1 cellular context compared by ENCODE assay signal in genomic region chrX:71217298-71217697, GRCh38.
TF ChIP-seq lines count a peak whose summit lies in the region.

No MANE protein-coding gene starts in this region.

TF ChIP-seq in HepG2, 621 proteins besides CTCF, POLR2A, EP300 and RAD21 (continued from another document):
- no peak for TF ChIP-seq TIGD3 (CRISPR knock-in tag; IDR thresholded peaks at IDR 0.05; ENCODE audit: borderline replicate concordance)
- TF ChIP-seq HOXA3 (CRISPR knock-in tag; IDR thresholded peaks at IDR 0.05): 0 out of 2 replicates have a peak, but pooled peaks have one; percentile 17
- no peak for TF ChIP-seq ZNF451 (CRISPR knock-in tag; IDR thresholded peaks at IDR 0.05)
- peak; percentile 49; the same call in 1 of the 2 replicates for TF ChIP-seq RXRB (CRISPR knock-in tag; IDR thresholded peaks at IDR 0.05; ENCODE audit: borderline replicate concordance)
- TF ChIP-seq, protein P1, sequence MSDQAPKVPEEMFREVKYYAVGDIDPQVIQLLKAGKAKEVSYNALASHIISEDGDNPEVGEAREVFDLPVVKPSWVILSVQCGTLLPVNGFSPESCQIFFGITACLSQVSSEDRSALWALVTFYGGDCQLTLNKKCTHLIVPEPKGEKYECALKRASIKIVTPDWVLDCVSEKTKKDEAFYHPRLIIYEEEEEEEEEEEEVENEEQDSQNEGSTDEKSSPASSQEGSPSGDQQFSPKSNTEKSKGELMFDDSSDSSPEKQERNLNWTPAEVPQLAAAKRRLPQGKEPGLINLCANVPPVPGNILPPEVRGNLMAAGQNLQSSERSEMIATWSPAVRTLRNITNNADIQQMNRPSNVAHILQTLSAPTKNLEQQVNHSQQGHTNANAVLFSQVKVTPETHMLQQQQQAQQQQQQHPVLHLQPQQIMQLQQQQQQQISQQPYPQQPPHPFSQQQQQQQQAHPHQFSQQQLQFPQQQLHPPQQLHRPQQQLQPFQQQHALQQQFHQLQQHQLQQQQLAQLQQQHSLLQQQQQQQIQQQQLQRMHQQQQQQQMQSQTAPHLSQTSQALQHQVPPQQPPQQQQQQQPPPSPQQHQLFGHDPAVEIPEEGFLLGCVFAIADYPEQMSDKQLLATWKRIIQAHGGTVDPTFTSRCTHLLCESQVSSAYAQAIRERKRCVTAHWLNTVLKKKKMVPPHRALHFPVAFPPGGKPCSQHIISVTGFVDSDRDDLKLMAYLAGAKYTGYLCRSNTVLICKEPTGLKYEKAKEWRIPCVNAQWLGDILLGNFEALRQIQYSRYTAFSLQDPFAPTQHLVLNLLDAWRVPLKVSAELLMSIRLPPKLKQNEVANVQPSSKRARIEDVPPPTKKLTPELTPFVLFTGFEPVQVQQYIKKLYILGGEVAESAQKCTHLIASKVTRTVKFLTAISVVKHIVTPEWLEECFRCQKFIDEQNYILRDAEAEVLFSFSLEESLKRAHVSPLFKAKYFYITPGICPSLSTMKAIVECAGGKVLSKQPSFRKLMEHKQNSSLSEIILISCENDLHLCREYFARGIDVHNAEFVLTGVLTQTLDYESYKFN (CRISPR knock-in tag; conservative IDR thresholded peaks at IDR 0.05): peak; percentile 57; the same call in 1 of the 2 replicates
- peak; percentile 64 for TF ChIP-seq GATAD2A (CRISPR knock-in tag; IDR thresholded peaks at IDR 0.05)
- 0 out of 2 replicates have a peak, but pooled peaks have one; percentile 30 for TF ChIP-seq HOXA5 (CRISPR knock-in tag; IDR thresholded peaks at IDR 0.05)
- 0 out of 2 replicates have a peak, but pooled peaks have one; percentile 23 for TF ChIP-seq PHF21A (CRISPR knock-in tag; IDR thresholded peaks at IDR 0.05)
- peak; percentile 34; the same call in 1 of the 2 replicates for TF ChIP-seq ZFY (CRISPR knock-in tag; IDR thresholded peaks at IDR 0.05)
- peak; percentile 95 for TF ChIP-seq ZNF629 (CRISPR knock-in tag; conservative IDR thresholded peaks at IDR 0.05)
